Comparison of ENCODE assay signal across 8 cellular contexts in genomic region chr2:74472945-74473258, GRCh38. TPM values are rescaled to one million over a fixed set of nuclear protein-coding genes. Genes with fewer than 3 reads are reported as not detected.
DNase-seq lines count a peak whose midpoint lies in the region; ATAC-seq and TF ChIP-seq lines count a peak whose summit lies in the region.

No MANE protein-coding gene starts in this region.

- peaks cover 20 to 25% of the 10 kb centered on the region in 2 donors for H3K4me1 ChIP-seq in gastrocnemius medialis

- H3K36me3 Mint-ChIP-seq in T-cell (peaks cover 23% of the 10 kb centered on the region), glutamatergic neuron (ENCODE audit: unreplicated experiment) (no peaks in the 10 kb centered on the region)

- peak overlapping the region; percentile 67 to 88 (median 79) for H3K4me3 ChIP-seq in gastrocnemius medialis

- DNase-seq in T-cell: no peak
- no peak for DNase-seq in glutamatergic neuron
- DNase-seq in gastrocnemius medialis: no peak
- no peak for DNase-seq in COR-L47 (lab: John Stamatoyannopoulos, UW)

- intact Hi-C loops in gastrocnemius medialis (cut with DNase I; ENCODE audit: low total_unique reads): loop anchor here (1.0 kb wide), 2 partner anchors 9 to 19 kb away; partner anchors contain the start of gene CCDC142

- CTCF ChIA-PET in T-cell (lab: Charles Lee): interaction anchor here (0.6 to 2.6 kb wide), 5 partner anchors 9 to 31 kb away, joined by 3 to 17 read pairs (median 3); partner anchors contain the start of genes CCDC142 (in 1 of the 2), TTC31 (in 1 of the 2) and WBP1 (in 1 of the 2)

- H3K9me3 Mint-ChIP-seq in T-cell: no peaks in the 10 kb centered on the region
- H3K9me3 Mint-ChIP-seq in glutamatergic neuron (ENCODE audit: unreplicated experiment): peaks cover 20% of the 10 kb centered on the region

- H3K4me3 Mint-ChIP-seq in T-cell (peak overlapping the region; percentile 90 to 96 (median 96)), glutamatergic neuron (ENCODE audit: unreplicated experiment) (peak overlapping the region; percentile 97)

- no peak for TF ChIP-seq POLR2A in gastrocnemius medialis (IDR thresholded peaks at IDR 0.05)

- H3K27ac Mint-ChIP-seq in T-cell: peak overlapping the region; percentile 95 to 99
- peak overlapping the region; percentile 98 for H3K27ac Mint-ChIP-seq in glutamatergic neuron (ENCODE audit: unreplicated experiment)

- H3K4me1 Mint-ChIP-seq in T-cell: peaks cover 22 to 30% (median 24%) of the 10 kb centered on the region in 3 donors
- H3K4me1 Mint-ChIP-seq in glutamatergic neuron (ENCODE audit: low read depth, unreplicated experiment): no peaks in the 10 kb centered on the region

- POLR2A ChIA-PET in T-cell (lab: Charles Lee): interaction anchor here (0.6 to 2.0 kb wide), 4 partner anchors 9 to 58 kb away, joined by 3 to 15 read pairs (median 4); partner anchors contain the start of genes CCDC142 (in 1 of the 2) and WBP1 (in 1 of the 2)

- TF ChIP-seq CTCF in glutamatergic neuron (IDR thresholded peaks at IDR 0.05; ENCODE audit: partially characterized antibody, unreplicated experiment) (no peak), gastrocnemius medialis (IDR thresholded peaks at IDR 0.05 in 4 of 5, conservative IDR thresholded peaks at IDR 0.05 in 1 of 5) (no peak)

- peaks cover 0 to 25% of the 10 kb centered on the region in 2 donors for H3K36me3 ChIP-seq in gastrocnemius medialis

- H3K27me3 ChIP-seq in gastrocnemius medialis: no peaks in the 10 kb centered on the region

- H3K27ac ChIP-seq in gastrocnemius medialis: peak overlapping the region; percentile 79 to 90 (median 87)

- no peaks in the 10 kb centered on the region for H3K9me3 ChIP-seq in gastrocnemius medialis

- ATAC-seq in GM21723 (IDR thresholded peaks at IDR 0.05; ENCODE audit: unreplicated experiment) (peak; percentile 3), T-cell (replicated peaks in 1 of 4) (no peak), gastrocnemius medialis (peak in 1 of 2 donors; percentile 15), HG02763 (IDR thresholded peaks at IDR 0.05; ENCODE audit: unreplicated experiment) (no peak), GM21717 (IDR thresholded peaks at IDR 0.05; ENCODE audit: unreplicated experiment) (no peak), GM21423 (IDR thresholded peaks at IDR 0.05; ENCODE audit: unreplicated experiment) (no peak)

- no peaks in the 10 kb centered on the region for H3K27me3 Mint-ChIP-seq in T-cell
- H3K27me3 Mint-ChIP-seq in glutamatergic neuron (ENCODE audit: unreplicated experiment): peaks cover 21% of the 10 kb centered on the region

- in situ Hi-C loops in gastrocnemius medialis (cut with MboI; ENCODE audit: low sequenced_read_pairs in 4 of 4): loop anchor here in 1 of 4 donors (25.0 kb wide), 1 partner anchor 364 kb away; the partner anchor contains the start of gene HK2

RNA-seq across cellular contexts. Expression of gene MRPL53, which starts 0.4 kb away (rescaled TPM):
- 10 to 100 TPM; 53.9 to 77.9 (median 59.4) TPM for total RNA-seq in T-cell
- 63.9 TPM for total RNA-seq in glutamatergic neuron (ENCODE audit: unreplicated experiment)
- total RNA-seq in gastrocnemius medialis: 10 to 100 TPM; 26.5 to 48.7 (median 41.5) TPM

RNA-seq across cellular contexts. Expression of gene MOGS, which starts 7.7 kb away (rescaled TPM):
- total RNA-seq in T-cell (100 to 1,000 TPM in 1 of 5 donors, 10 to 100 TPM in 4; 72.0 to 114 (median 93.8) TPM), glutamatergic neuron (ENCODE audit: unreplicated experiment) (50.9 TPM), gastrocnemius medialis (10 to 100 TPM; 27.2 to 33.9 (median 31.7) TPM)

RNA-seq across cellular contexts. Expression of gene CCDC142, which starts 9.9 kb away (rescaled TPM):
- total RNA-seq in T-cell: 10 to 100 TPM; 16.1 to 59.3 (median 56.7) TPM
- total RNA-seq in glutamatergic neuron (ENCODE audit: unreplicated experiment): 28.0 TPM
- 1 to 10 TPM; 5.5 to 7.3 (median 6.0) TPM for total RNA-seq in gastrocnemius medialis

RNA-seq across cellular contexts. Expression of gene TTC31, which starts 10.0 kb away (rescaled TPM):
- total RNA-seq in T-cell (10 to 100 TPM; 33.1 to 45.8 (median 44.6) TPM), glutamatergic neuron (ENCODE audit: unreplicated experiment) (23.8 TPM), gastrocnemius medialis (1 to 10 TPM; 6.1 to 9.6 (median 7.7) TPM)

RNA-seq across cellular contexts. Expression of gene WBP1, which starts 14.7 kb away (rescaled TPM):
- total RNA-seq in T-cell: 100 to 1,000 TPM in 2 of 5 donors, 10 to 100 TPM in 3; 80.2 to 104 (median 98.2) TPM
- 109 TPM for total RNA-seq in glutamatergic neuron (ENCODE audit: unreplicated experiment)
- total RNA-seq in gastrocnemius medialis: 10 to 100 TPM; 10.7 to 17.5 (median 16.5) TPM
